20 cellular contexts compared by ENCODE assay signal in the genomic region with DNA sequence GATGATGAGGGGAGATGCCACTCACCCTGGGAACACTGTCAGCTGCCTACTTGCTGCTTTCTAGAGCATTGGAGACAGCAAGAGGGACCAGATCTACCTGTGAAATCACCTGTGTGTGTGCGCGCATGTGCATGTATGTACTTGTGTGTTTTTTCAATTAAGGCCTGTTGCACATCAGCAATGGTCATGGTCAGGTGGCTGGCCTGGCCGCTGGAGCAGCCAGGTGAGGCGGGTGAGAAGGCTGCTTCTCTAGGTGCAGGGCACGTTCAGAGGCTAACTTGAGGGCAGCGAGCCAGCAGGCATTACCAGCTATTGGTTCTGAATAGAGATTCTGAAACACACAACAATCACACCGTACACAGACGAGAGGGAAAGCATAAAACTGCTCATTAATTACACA.
DNase-seq lines count a peak whose midpoint lies in the region; ATAC-seq lines count a peak whose summit lies in the region.
"Had no signal": no experiment of that assay in that cellular context is flagged by ENCODE, and none has a peak within 500 bp of the region (broad histone marks: within the 10 kb centered on the region; RNA-seq: fewer than 3 reads in every experiment).

No MANE protein-coding gene starts in this region.

- ATAC-seq in activated CD8-positive, alpha-beta memory T cell treated with anti-CD3 and anti-CD28 coated beads, Interleukin-2, amount 10 ng/mL, durations not matched to agents 7 days and 5 days: no peak
- ATAC-seq in GM21717 (IDR thresholded peaks at IDR 0.05; ENCODE audit: unreplicated experiment) (no peak), GM18909 (IDR thresholded peaks at IDR 0.05; ENCODE audit: poor library complexity, unreplicated experiment) (no peak)

- no peaks in the 10 kb centered on the region for H3K9me2 ChIP-seq in Karpas-422 (replicated peaks; ENCODE audit: insufficient read depth, low read length)

- H3K27ac ChIP-seq in Karpas-422 (ENCODE audit: low read length): no peak overlapping the region
- H3K27ac ChIP-seq: KMS-11, RWPE1, SK-N-MC had no signal

- H3K9me3 Mint-ChIP-seq in activated CD8-positive, alpha-beta memory T cell treated with anti-CD3 and anti-CD28 coated beads, Interleukin-2, amount 10 ng/mL, durations not matched to agents 7 days and 5 days (ENCODE audit: low read depth): peaks cover 3% of the 10 kb centered on the region

- no peaks in the 10 kb centered on the region for H3K36me3 Mint-ChIP-seq in activated CD8-positive, alpha-beta memory T cell treated with anti-CD3 and anti-CD28 coated beads, Interleukin-2, amount 10 ng/mL, durations not matched to agents 7 days and 5 days

- peaks cover 14% of the 10 kb centered on the region for H3K27me3 Mint-ChIP-seq in activated CD8-positive, alpha-beta memory T cell treated with anti-CD3 and anti-CD28 coated beads, Interleukin-2, amount 10 ng/mL, durations not matched to agents 7 days and 5 days

- no peaks in the 10 kb centered on the region for H3K4me1 ChIP-seq in Karpas-422 (ENCODE audit: low read length)

- H3K79me2 ChIP-seq in Karpas-422 (ENCODE audit: low read length): no peaks in the 10 kb centered on the region

- intact Hi-C loops in posterior vena cava (cut with DNase I): no loop called here

- H3K36me3 ChIP-seq in Karpas-422 (ENCODE audit: insufficient read depth, low read length): no peaks in the 10 kb centered on the region

- H3K9me3 ChIP-seq in Karpas-422 (ENCODE audit: low read length): no peaks in the 10 kb centered on the region

- no peak overlapping the region for H3K4me2 ChIP-seq in Karpas-422 (ENCODE audit: low read depth, low read length, poor library complexity, severe bottlenecking)
- H3K4me2 ChIP-seq: KMS-11 had no signal

- H4K20me1 ChIP-seq in Karpas-422 (ENCODE audit: insufficient read depth, low read depth, low read length): no peaks in the 10 kb centered on the region

- H3K4me1 Mint-ChIP-seq in activated CD8-positive, alpha-beta memory T cell treated with anti-CD3 and anti-CD28 coated beads, Interleukin-2, amount 10 ng/mL, durations not matched to agents 7 days and 5 days: no peaks in the 10 kb centered on the region
- H3K4me1 Mint-ChIP-seq: B cell had no signal

- H3K4me3 ChIP-seq in Karpas-422 (ENCODE audit: low read length): no peak overlapping the region
- H3K4me3 ChIP-seq: SK-N-MC had no signal

- no peak overlapping the region for H3K9ac ChIP-seq in Karpas-422 (ENCODE audit: low read length)
- H3K9ac ChIP-seq: KMS-11 had no signal

- H3K27me3 ChIP-seq in Karpas-422 (ENCODE audit: low read length): no peaks in the 10 kb centered on the region

- CTCF ChIA-PET in activated CD8-positive, alpha-beta memory T cell treated with anti-CD3 and anti-CD28 coated beads, Interleukin-2, amount 10 ng/mL, durations not matched to agents 7 days and 5 days (lab: Charles Lee): no interaction called here

- no peak overlapping the region for H2AFZ ChIP-seq in Karpas-422 (ENCODE audit: low read length)

- no peak overlapping the region for H3K27ac Mint-ChIP-seq in activated CD8-positive, alpha-beta memory T cell treated with anti-CD3 and anti-CD28 coated beads, Interleukin-2, amount 10 ng/mL, durations not matched to agents 7 days and 5 days
- H3K27ac Mint-ChIP-seq: B cell had no signal

- no peak overlapping the region for H3K4me3 Mint-ChIP-seq in activated CD8-positive, alpha-beta memory T cell treated with anti-CD3 and anti-CD28 coated beads, Interleukin-2, amount 10 ng/mL, durations not matched to agents 7 days and 5 days
- H3K4me3 Mint-ChIP-seq: B cell had no signal

- DNase-seq in activated CD8-positive, alpha-beta memory T cell treated with anti-CD3 and anti-CD28 coated beads, Interleukin-2, amount 50 U/mL, for 48 hours: peak; percentile 30
- no peak for DNase-seq in activated CD8-positive, alpha-beta memory T cell treated with anti-CD3 and anti-CD28 coated beads, Interleukin-2, amount 10 ng/mL, durations not matched to agents 7 days and 5 days
- DNase-seq in NCI-H774 (lab: John Stamatoyannopoulos, UW): peak; percentile 53
- peak; percentile 24 for DNase-seq in left kidney (ENCODE audit: low read depth, low spot score)
- peak; percentile 64 for DNase-seq in posterior vena cava (ENCODE audit: low spot score)
- DNase-seq in Karpas-422: no peak
- DNase-seq: DND-41; IMR-90; NCI-H1694; NCI-H2081; NCI-H2171 treated with DMSO at 0.1 percent for 48 hours; NCI-H524 treated with DMSO at 0.1 percent for 48 hours; NK-92 treated with Interleukin-12 subunit alpha and Interleukin-12 subunit beta, amount 100 ng/mL, for 24 hours; SHP77 treated with DMSO at 0.1 percent for 48 hours had no signal

Comparison
In these comparisons a context has a peak if more than half of its experiments do, and no peak if none do; other contexts are left out.
1. DNase-seq: peak in activated CD8-positive, alpha-beta memory T cell treated with anti-CD3 and anti-CD28 coated beads, Interleukin-2, amount 50 U/mL, for 48 hours (single experiment), NCI-H774 (single experiment), left kidney (single experiment) and posterior vena cava (single experiment); none in activated CD8-positive, alpha-beta memory T cell treated with anti-CD3 and anti-CD28 coated beads, Interleukin-2, amount 10 ng/mL, durations not matched to agents 7 days and 5 days (single experiment) and Karpas-422 (single experiment).